In the genomic region with DNA sequence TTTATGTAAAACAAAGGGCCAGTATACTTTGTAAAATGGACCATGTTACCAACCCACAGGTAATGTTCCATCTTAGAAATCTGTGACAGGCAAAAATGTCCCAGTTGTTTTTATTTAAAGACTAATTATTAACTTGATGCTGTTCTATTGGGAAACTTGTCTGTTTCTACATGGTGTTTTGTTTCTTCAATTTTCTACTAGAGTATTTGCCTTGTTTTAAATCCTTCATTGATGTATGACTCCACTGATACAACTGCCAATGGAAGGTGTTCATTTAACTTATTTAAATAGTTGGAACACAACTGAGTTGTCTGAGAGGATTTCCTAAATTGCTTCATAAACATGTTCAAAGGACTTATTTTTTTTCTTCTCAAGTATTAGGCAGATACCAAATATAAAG, we compare ENCODE assay signal across 21 cellular contexts.
"Had no signal": no experiment of that assay in that cellular context is flagged by ENCODE, and none has a peak within 500 bp of the region (broad histone marks: within the 10 kb centered on the region; RNA-seq: fewer than 3 reads in every experiment).

No MANE protein-coding gene starts in this region.

- H2AFZ ChIP-seq: neural progenitor cell had no signal

- H3K27ac ChIP-seq: left ventricle myocardium inferior, neural progenitor cell, prostate gland, suprapubic skin, transverse colon, upper lobe of right lung, uterus had no signal

- H3K9me3 ChIP-seq: gastrocnemius medialis, left ventricle myocardium inferior, mucosa of descending colon, prostate gland, suprapubic skin, transverse colon, upper lobe of right lung, uterus had no signal

- H3K27me3 ChIP-seq: dorsolateral prefrontal cortex, gastrocnemius medialis, neural progenitor cell, suprapubic skin, transverse colon, upper lobe of right lung, uterus had no signal

- H3K4me1 ChIP-seq: prostate gland, uterus had no signal

- H3K4me2 ChIP-seq: neural progenitor cell had no signal

- H3K4me3 ChIP-seq: dorsolateral prefrontal cortex, gastrocnemius medialis, left ventricle myocardium inferior, lung, mucosa of descending colon, neural progenitor cell, prostate gland, skin epidermis, suprapubic skin, transverse colon, upper lobe of right lung, uterus had no signal

- ATAC-seq: gastrocnemius medialis; left cardiac atrium; mucosa of descending colon; right cardiac atrium; stimulated activated naive B cell treated with anti-CD40 and anti-IgM and Interleukin-4, amounts not matched to agents 10 μg/mL and 1 μg/mL and 100 μg/mL, for 72 hours; stimulated activated naive CD8-positive, alpha-beta T cell treated with anti-CD3 and anti-CD28 coated beads, Interleukin-15, amount 100 ng/mL, for 72 hours; upper lobe of right lung had no signal

- H3K9ac ChIP-seq: neural progenitor cell had no signal

- H3K36me3 ChIP-seq: gastrocnemius medialis, left ventricle myocardium inferior, neural progenitor cell, prostate gland, suprapubic skin, transverse colon, upper lobe of right lung, uterus had no signal

- DNase-seq: dorsolateral prefrontal cortex; effector CD4-positive, alpha-beta T cell; gastrocnemius medialis; head of caudate nucleus; left cardiac atrium; left ventricle myocardium inferior; mucosa of descending colon; naive B cell; right cardiac atrium; stimulated activated CD4-positive, alpha-beta T cell treated with anti-CD3 and anti-CD28 coated beads, Interleukin-15, amount 100 ng/mL, for 24 hours; stimulated activated CD4-positive, alpha-beta T cell treated with anti-CD3 and anti-CD28 coated beads, Interleukin-2, amount 100 ng/mL, for 48 hours; stimulated activated naive B cell treated with anti-CD40 and anti-IgM and Interleukin-4, amounts not matched to agents 10 μg/mL and 1 μg/mL and 100 μg/mL, for 72 hours; stimulated activated naive CD8-positive, alpha-beta T cell treated with anti-CD3 and anti-CD28 coated beads, Interleukin-15, amount 100 ng/mL, for 72 hours; transverse colon; upper lobe of right lung; uterus had no signal
